ENCODE assay signal across 8 cellular contexts in genomic region chr16:30896890-30897730, GRCh38.
A peak's percentile ranks its signal among the peaks of the same experiment; 100 is the strongest.
DNase-seq lines count a peak whose midpoint lies in the region; ATAC-seq and TF ChIP-seq lines count a peak whose summit lies in the region.

No MANE protein-coding gene starts in this region.

- ATAC-seq in GM21737 (IDR thresholded peaks at IDR 0.05; ENCODE audit: unreplicated experiment), result peak; percentile 37
- no peak for ATAC-seq in HG02840 (IDR thresholded peaks at IDR 0.05; ENCODE audit: low FRiP score, unreplicated experiment)

- peak overlapping the region; percentile 68 for H3K4me3 ChIP-seq in choroid plexus epithelial cell (ENCODE audit: low read depth, low read length)

- no peak for TF ChIP-seq CTCF in choroid plexus epithelial cell (conservative IDR thresholded peaks at IDR 0.05; ENCODE audit: low read depth, low read length)

- DNase-seq in Ammon's horn (ENCODE audit: low spot score) (peak; percentile 94), NCI-H2107 treated with DMSO at 0.1 percent for 48 hours (lab: John Stamatoyannopoulos, UW; ENCODE audit: unreplicated experiment) (peak; percentile 18), choroid plexus epithelial cell (ENCODE audit: low read depth) (peak; percentile 94), kidney glomerular epithelial cell (lab: John Stamatoyannopoulos, UW) (peak; percentile 78)
- DNase-seq in activated CD4-positive, alpha-beta T cell treated with anti-CD3 and anti-CD28 coated beads for 4 hours, result peak; percentile 77 to 78
- peak; percentile 89 for DNase-seq in stimulated activated CD4-positive, alpha-beta T cell treated with anti-CD3 and anti-CD28 coated beads, Interleukin-15, amount 100 ng/mL, for 24 hours

Comparison
In these comparisons a context has a peak if more than half of its experiments do, and no peak if none do; other contexts are left out.
1. DNase-seq: peak in every context shown above with its lines; median percentile 94 in Ammon's horn; 94 in choroid plexus epithelial cell; 89 in stimulated activated CD4-positive, alpha-beta T cell treated with anti-CD3 and anti-CD28 coated beads, Interleukin-15, amount 100 ng/mL, for 24 hours; 78 in kidney glomerular epithelial cell; 78 in activated CD4-positive, alpha-beta T cell treated with anti-CD3 and anti-CD28 coated beads for 4 hours; 18 in NCI-H2107 treated with DMSO at 0.1 percent for 48 hours.